8 cellular contexts compared by ENCODE assay signal in the genomic region with DNA sequence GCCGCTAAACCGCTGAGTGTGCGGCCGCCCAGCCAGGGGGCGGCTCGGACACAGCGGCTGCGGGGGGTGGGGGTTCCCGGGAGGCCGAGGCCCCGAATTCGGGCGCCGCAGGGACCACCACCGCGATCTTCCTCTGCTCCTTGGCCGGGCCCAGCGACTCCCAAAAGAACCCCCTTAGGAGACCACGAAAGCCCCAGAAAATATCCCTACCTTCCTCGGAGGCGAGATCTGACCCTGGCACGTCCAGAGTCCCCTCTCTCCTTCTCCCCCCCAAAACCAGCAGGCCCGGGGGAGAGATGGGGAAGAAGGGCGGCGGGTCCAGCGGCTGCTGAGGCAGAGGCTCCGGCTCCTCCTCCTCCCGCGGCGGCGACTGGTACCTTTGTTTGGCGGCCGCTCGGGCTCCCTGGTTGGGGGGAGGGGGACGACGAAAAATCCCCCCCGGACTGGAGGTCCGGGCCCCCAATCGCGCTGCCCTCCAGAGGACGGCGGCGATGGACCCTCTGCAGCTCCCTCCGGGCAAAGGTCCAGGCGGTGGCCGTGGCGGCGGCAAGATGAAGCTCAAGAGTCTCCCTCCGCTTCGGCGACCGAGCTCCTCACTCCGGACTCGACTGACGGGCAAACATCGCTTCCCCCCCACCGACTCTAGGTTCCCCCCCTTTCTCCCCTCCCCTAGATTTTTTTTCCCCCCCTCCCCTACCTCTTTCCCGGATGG. TPM values are rescaled to one million over a fixed set of nuclear protein-coding genes. Genes with fewer than 3 reads are reported as not detected.
DNase-seq lines count a peak whose midpoint lies in the region; ATAC-seq, FAIRE-seq and TF ChIP-seq lines count a peak whose summit lies in the region.

A gene with protein sequence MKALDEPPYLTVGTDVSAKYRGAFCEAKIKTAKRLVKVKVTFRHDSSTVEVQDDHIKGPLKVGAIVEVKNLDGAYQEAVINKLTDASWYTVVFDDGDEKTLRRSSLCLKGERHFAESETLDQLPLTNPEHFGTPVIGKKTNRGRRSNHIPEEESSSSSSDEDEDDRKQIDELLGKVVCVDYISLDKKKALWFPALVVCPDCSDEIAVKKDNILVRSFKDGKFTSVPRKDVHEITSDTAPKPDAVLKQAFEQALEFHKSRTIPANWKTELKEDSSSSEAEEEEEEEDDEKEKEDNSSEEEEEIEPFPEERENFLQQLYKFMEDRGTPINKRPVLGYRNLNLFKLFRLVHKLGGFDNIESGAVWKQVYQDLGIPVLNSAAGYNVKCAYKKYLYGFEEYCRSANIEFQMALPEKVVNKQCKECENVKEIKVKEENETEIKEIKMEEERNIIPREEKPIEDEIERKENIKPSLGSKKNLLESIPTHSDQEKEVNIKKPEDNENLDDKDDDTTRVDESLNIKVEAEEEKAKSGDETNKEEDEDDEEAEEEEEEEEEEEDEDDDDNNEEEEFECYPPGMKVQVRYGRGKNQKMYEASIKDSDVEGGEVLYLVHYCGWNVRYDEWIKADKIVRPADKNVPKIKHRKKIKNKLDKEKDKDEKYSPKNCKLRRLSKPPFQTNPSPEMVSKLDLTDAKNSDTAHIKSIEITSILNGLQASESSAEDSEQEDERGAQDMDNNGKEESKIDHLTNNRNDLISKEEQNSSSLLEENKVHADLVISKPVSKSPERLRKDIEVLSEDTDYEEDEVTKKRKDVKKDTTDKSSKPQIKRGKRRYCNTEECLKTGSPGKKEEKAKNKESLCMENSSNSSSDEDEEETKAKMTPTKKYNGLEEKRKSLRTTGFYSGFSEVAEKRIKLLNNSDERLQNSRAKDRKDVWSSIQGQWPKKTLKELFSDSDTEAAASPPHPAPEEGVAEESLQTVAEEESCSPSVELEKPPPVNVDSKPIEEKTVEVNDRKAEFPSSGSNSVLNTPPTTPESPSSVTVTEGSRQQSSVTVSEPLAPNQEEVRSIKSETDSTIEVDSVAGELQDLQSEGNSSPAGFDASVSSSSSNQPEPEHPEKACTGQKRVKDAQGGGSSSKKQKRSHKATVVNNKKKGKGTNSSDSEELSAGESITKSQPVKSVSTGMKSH (N-terminal part only) (minus strand): TSS at position 621 of the 712 bp plus-strand sequence. CDS start 1,260 bp downstream, outside the sequence.

- H3K4me1 ChIP-seq in left lung, result peaks cover 33 to 69% of the 10 kb centered on the region in 2 donors

- no peak for DNase-seq in A172 (ENCODE audit: low spot score)
- DNase-seq in GM18507 (ENCODE audit: extremely low spot score, insufficient read length, low read depth), result peak; percentile 73
- DNase-seq in RPMI7951 (ENCODE audit: low read depth), result no peak
- no peak for DNase-seq in cardiac fibroblast (ENCODE audit: low read depth in 2 of 2)
- peak; percentile 87 to 92 for DNase-seq in left lung
- DNase-seq in stimulated activated effector memory CD8-positive, alpha-beta T cell treated with anti-CD3 and anti-CD28 coated beads, Interleukin-12 subunit alpha, Interleukin-12 subunit beta, amount 100 ng/mL, for 72 hours (ENCODE audit: low spot score in 2 of 2), result peak; percentile 49 to 87
- DNase-seq in kidney glomerular epithelial cell (lab: John Stamatoyannopoulos, UW), result no peak

- no peaks in the 10 kb centered on the region for H3K27me3 ChIP-seq in left lung

- H3K4me3 ChIP-seq in cardiac fibroblast (replicated peaks in 1 of 2; ENCODE audit: low read depth in 2 of 2, low read length in 2 of 2), result peak within 1 kb of the TSS; percentile 85 to 95
- H3K4me3 ChIP-seq in left lung, result peak within 1 kb of the TSS; percentile 85 to 99

- TF ChIP-seq CTCF in cardiac fibroblast (IDR thresholded peaks at IDR 0.05; ENCODE audit: low read depth, low read length), result no peak
- TF ChIP-seq CTCF in left lung (IDR thresholded peaks at IDR 0.05), result no peak

- H3K27ac ChIP-seq in left lung, result peak within 1 kb of the TSS; percentile 96 to 97

- H3K27ac Mint-ChIP-seq in stimulated activated effector memory CD8-positive, alpha-beta T cell treated with anti-CD3 and anti-CD28 coated beads, Interleukin-12 subunit alpha, Interleukin-12 subunit beta, amount 100 ng/mL, for 72 hours, result no peak within 1 kb of the TSS

- no peaks in the 10 kb centered on the region for H3K36me3 ChIP-seq in left lung

- no peaks in the 10 kb centered on the region for H3K9me3 Mint-ChIP-seq in stimulated activated effector memory CD8-positive, alpha-beta T cell treated with anti-CD3 and anti-CD28 coated beads, Interleukin-12 subunit alpha, Interleukin-12 subunit beta, amount 100 ng/mL, for 72 hours

- no peaks in the 10 kb centered on the region for H3K9me3 ChIP-seq in left lung

- FAIRE-seq in GM18507 (lab: Jason Lieb, UNC), result no peak

- ATAC-seq in HG03045 (IDR thresholded peaks at IDR 0.05; ENCODE audit: unreplicated experiment) (peak; percentile 19), left lung (peak; percentile 24)
- ATAC-seq in stimulated activated effector memory CD8-positive, alpha-beta T cell treated with anti-CD3 and anti-CD28 coated beads, Interleukin-12 subunit alpha, Interleukin-12 subunit beta, amount 100 ng/mL, for 72 hours, result peak; percentile 5

- H3K4me3 Mint-ChIP-seq in stimulated activated effector memory CD8-positive, alpha-beta T cell treated with anti-CD3 and anti-CD28 coated beads, Interleukin-12 subunit alpha, Interleukin-12 subunit beta, amount 100 ng/mL, for 72 hours, result no peak within 1 kb of the TSS

- peaks cover 51% of the 10 kb centered on the region for H3K36me3 Mint-ChIP-seq in stimulated activated effector memory CD8-positive, alpha-beta T cell treated with anti-CD3 and anti-CD28 coated beads, Interleukin-12 subunit alpha, Interleukin-12 subunit beta, amount 100 ng/mL, for 72 hours

- intact Hi-C loops in left lung (cut with DNase I), result no loop called here

- H3K4me1 Mint-ChIP-seq in stimulated activated effector memory CD8-positive, alpha-beta T cell treated with anti-CD3 and anti-CD28 coated beads, Interleukin-12 subunit alpha, Interleukin-12 subunit beta, amount 100 ng/mL, for 72 hours, result peaks cover 37% of the 10 kb centered on the region

RNA-seq across cellular contexts. Expression of the gene that starts here (rescaled TPM):
- total RNA-seq in A172 (2014; rRNA removed; shearing (Covaris generic)), result 27.6 and 29.9 TPM in 2 replicates
- total RNA-seq in RPMI7951 (2014; rRNA removed; shearing (Covaris generic)), result 13.2 and 16.9 TPM in 2 replicates
- total RNA-seq in left lung, result 10 to 100 TPM; 29.0 to 39.2 TPM

Comparison
In these comparisons a context has a peak if more than half of its experiments do, and no peak if none do; other contexts are left out.
1. DNase-seq: peak in GM18507 (single experiment), left lung (2 of 2) and stimulated activated effector memory CD8-positive, alpha-beta T cell treated with anti-CD3 and anti-CD28 coated beads, Interleukin-12 subunit alpha, Interleukin-12 subunit beta, amount 100 ng/mL, for 72 hours (2 of 2); none in A172 (single experiment), RPMI7951 (single experiment), cardiac fibroblast (0 of 2) and kidney glomerular epithelial cell (single experiment).
2. Peak in every context shown above with its lines, with median percentiles within 50 percentile points of each other: ATAC-seq.